In the genomic region with DNA sequence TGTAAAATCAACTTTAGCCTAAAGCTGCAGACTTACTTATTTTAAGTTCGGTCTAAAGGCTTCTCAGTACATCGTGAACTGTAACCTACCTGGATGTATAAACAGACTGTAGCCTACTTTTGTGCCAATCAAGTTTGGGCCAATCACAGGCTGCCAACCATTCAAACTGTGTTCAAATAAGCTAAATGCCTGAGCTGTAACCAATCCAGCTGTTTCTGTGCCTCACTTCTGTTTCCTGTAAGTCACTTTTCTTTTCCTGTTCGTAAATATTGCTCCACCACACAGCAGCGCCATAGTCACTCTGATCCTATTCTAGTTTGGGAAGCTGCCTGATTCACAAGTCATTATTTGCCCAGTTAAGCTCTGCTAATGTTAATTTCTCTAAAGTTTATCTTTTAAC, we compare ENCODE assay signal across 9 cellular contexts. TPM values are rescaled to one million over a fixed set of nuclear protein-coding genes. Genes with fewer than 3 reads are reported as not detected.
DNase-seq lines count a peak whose midpoint lies in the region; ATAC-seq and TF ChIP-seq lines count a peak whose summit lies in the region.
"Had no signal": no experiment of that assay in that cellular context is flagged by ENCODE, and none has a peak within 500 bp of the region (broad histone marks: within the 10 kb centered on the region; RNA-seq: fewer than 3 reads in every experiment).

No MANE protein-coding gene starts in this region.

- DNase-seq in activated CD4-positive, alpha-beta T cell treated with anti-CD3 and anti-CD28 coated beads for 48 hours = peak; percentile 7
- DNase-seq in activated CD4-positive, alpha-beta T cell treated with anti-CD3 and anti-CD28 coated beads for 1 hour = no peak
- DNase-seq in astrocyte of the spinal cord (ENCODE audit: low read depth, low spot score) (peak; percentile 5), lung microvascular endothelial cell (ENCODE audit: low read depth in 2 of 2) (peak; percentile 40 to 58), NCI-H510A treated with DMSO at 0.1 percent for 48 hours (lab: John Stamatoyannopoulos, UW) (no peak), omental fat pad (ENCODE audit: low spot score) (no peak)
- DNase-seq: NCI-H226 had no signal

- H3K9me3 ChIP-seq in Loucy (ENCODE audit: insufficient read depth, low read depth, low read length) = no peaks in the 10 kb centered on the region

- H3K36me3 ChIP-seq in Loucy (ENCODE audit: insufficient read depth, low read length) = no peaks in the 10 kb centered on the region

- peak overlapping the region; percentile 76 for H2AFZ ChIP-seq in Loucy (ENCODE audit: low read length)

- no peaks in the 10 kb centered on the region for H3K9me2 ChIP-seq in Loucy (replicated peaks; ENCODE audit: low read depth, low read length)

- H3K27me3 ChIP-seq in Loucy (ENCODE audit: insufficient read depth, low read length, poor library complexity, severe bottlenecking) = no peaks in the 10 kb centered on the region

- in situ Hi-C loops in astrocyte of the spinal cord (cut with HindIII; ENCODE audit: low sequenced_read_pairs) = no loop called here

- H3K4me3 ChIP-seq in Loucy (ENCODE audit: low read length, poor library complexity, severe bottlenecking) (no peak overlapping the region), astrocyte of the spinal cord (ENCODE audit: low read depth, low read length) (no peak overlapping the region)

- no peaks in the 10 kb centered on the region for H4K20me1 ChIP-seq in Loucy (ENCODE audit: insufficient read depth, low read length, poor library complexity, severe bottlenecking)

- H3K79me2 ChIP-seq in Loucy (ENCODE audit: insufficient read depth, low read length) = no peaks in the 10 kb centered on the region

- TF ChIP-seq CTCF in Loucy (conservative IDR thresholded peaks at IDR 0.05; ENCODE audit: low read length) = no peak
- no peak for TF ChIP-seq CTCF in astrocyte of the spinal cord (IDR thresholded peaks at IDR 0.05; ENCODE audit: low read depth, low read length)
- TF ChIP-seq CTCF in omental fat pad (IDR thresholded peaks at IDR 0.05) = no peak

- no peak overlapping the region for H3K9ac ChIP-seq in Loucy (ENCODE audit: low read depth, low read length, poor library complexity, severe bottlenecking)

- no peaks in the 10 kb centered on the region for H3F3A ChIP-seq in Loucy (ENCODE audit: low read depth)

- H3K4me1 ChIP-seq in Loucy (ENCODE audit: insufficient read depth, low read length, poor library complexity, severe bottlenecking) = peaks cover 12% of the 10 kb centered on the region

- H3K4me2 ChIP-seq in Loucy (ENCODE audit: low read depth, low read length, poor library complexity, severe bottlenecking) = peak overlapping the region; percentile 20

- no peak for ATAC-seq in HG03135 (IDR thresholded peaks at IDR 0.05; ENCODE audit: unreplicated experiment)
- no peak for ATAC-seq in omental fat pad (ENCODE audit: low FRiP score)

RNA-seq across cellular contexts. Expression of gene SLAMF9, which starts 37.5 kb away (rescaled TPM):
- not detected in 2 replicates for total RNA-seq in lung microvascular endothelial cell
- 1 to 10 TPM in 2 of 4 donors, under 1 TPM in 1, not detected in 1; 0.56 to 7.2 (median 1.0) TPM for total RNA-seq in omental fat pad

RNA-seq across cellular contexts. Expression of gene PIGM, which starts 40.3 kb away (rescaled TPM):
- total RNA-seq in lung microvascular endothelial cell (2.2 and 3.4 TPM in 2 replicates), omental fat pad (1 to 10 TPM; 3.0 to 4.7 (median 4.0) TPM)

RNA-seq across cellular contexts. Expression of gene IGSF9, which starts 46.1 kb away (rescaled TPM):
- under 0.01 TPM in 1 of 2 replicates, not detected in the other for total RNA-seq in lung microvascular endothelial cell
- total RNA-seq in omental fat pad = 10 to 100 TPM in 1 of 4 donors, 1 to 10 TPM in 2, not detected in 1; 4.3 to 11.0 (median 9.4) TPM

Comparison
In these comparisons a context has a peak if more than half of its experiments do, and no peak if none do; other contexts are left out.
1. DNase-seq: peak in activated CD4-positive, alpha-beta T cell treated with anti-CD3 and anti-CD28 coated beads for 48 hours (single experiment), astrocyte of the spinal cord (single experiment) and lung microvascular endothelial cell (2 of 2); none in activated CD4-positive, alpha-beta T cell treated with anti-CD3 and anti-CD28 coated beads for 1 hour (single experiment), NCI-H510A treated with DMSO at 0.1 percent for 48 hours (single experiment) and omental fat pad (single experiment).